ENCODE assay signal across 1 cellular context in the genomic region with DNA sequence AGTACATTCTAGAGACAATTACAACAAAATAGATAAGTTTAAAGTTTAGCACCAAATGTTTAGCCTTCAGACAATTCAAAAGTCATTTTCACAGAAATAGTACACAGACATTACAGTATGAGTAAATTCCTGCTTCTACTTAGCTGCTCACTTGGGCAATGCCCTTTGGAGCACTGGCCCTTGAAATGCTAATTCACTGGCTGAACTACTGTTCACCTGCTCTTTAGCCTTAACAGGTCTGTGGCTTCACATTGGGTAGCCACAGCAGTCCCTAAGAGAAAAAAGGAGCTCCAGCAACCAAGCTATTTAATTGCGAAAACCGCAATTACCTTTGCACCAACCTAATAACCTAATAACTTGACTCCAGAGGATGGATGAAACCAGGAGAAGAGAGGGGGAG.
TF ChIP-seq lines count a peak whose summit lies in the region.

No MANE protein-coding gene starts in this region.

TF ChIP-seq in HepG2, 621 proteins besides CTCF, POLR2A, EP300 and RAD21:
- TF ChIP-seq, protein P1, sequence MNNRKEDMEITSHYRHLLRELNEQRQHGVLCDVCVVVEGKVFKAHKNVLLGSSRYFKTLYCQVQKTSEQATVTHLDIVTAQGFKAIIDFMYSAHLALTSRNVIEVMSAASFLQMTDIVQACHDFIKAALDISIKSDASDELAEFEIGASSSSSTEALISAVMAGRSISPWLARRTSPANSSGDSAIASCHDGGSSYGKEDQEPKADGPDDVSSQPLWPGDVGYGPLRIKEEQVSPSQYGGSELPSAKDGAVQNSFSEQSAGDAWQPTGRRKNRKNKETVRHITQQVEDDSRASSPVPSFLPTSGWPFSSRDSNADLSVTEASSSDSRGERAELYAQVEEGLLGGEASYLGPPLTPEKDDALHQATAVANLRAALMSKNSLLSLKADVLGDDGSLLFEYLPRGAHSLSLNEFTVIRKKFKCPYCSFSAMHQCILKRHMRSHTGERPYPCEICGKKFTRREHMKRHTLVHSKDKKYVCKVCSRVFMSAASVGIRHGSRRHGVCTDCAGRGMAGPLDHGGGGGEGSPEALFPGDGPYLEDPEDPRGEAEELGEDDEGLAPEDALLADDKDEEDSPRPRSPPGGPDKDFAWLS (CRISPR knock-in tag; IDR thresholded peaks at IDR 0.05; ENCODE audit: borderline replicate concordance): no peak
- TF ChIP-seq RBAK (CRISPR knock-in tag; IDR thresholded peaks at IDR 0.05): no peak
- no peak for TF ChIP-seq MED8 (CRISPR knock-in tag; IDR thresholded peaks at IDR 0.05; ENCODE audit: insufficient replicate concordance)
- no peak for TF ChIP-seq SP140L (CRISPR knock-in tag; IDR thresholded peaks at IDR 0.05; ENCODE audit: borderline replicate concordance)
- no peak for TF ChIP-seq ZNF550 (CRISPR knock-in tag; IDR thresholded peaks at IDR 0.05; ENCODE audit: borderline replicate concordance)
- no peak for TF ChIP-seq ZNF674 (CRISPR knock-in tag; IDR thresholded peaks at IDR 0.05; ENCODE audit: low read depth)
- TF ChIP-seq GABPA (IDR thresholded peaks at IDR 0.05; ENCODE audit: low read depth, low read length): no peak
- TF ChIP-seq GABPA (CRISPR knock-in tag; IDR thresholded peaks at IDR 0.05; ENCODE audit: low read depth): no peak
- no peak for TF ChIP-seq PAWR (CRISPR knock-in tag; IDR thresholded peaks at IDR 0.05; ENCODE audit: borderline replicate concordance)
- TF ChIP-seq, protein P2, sequence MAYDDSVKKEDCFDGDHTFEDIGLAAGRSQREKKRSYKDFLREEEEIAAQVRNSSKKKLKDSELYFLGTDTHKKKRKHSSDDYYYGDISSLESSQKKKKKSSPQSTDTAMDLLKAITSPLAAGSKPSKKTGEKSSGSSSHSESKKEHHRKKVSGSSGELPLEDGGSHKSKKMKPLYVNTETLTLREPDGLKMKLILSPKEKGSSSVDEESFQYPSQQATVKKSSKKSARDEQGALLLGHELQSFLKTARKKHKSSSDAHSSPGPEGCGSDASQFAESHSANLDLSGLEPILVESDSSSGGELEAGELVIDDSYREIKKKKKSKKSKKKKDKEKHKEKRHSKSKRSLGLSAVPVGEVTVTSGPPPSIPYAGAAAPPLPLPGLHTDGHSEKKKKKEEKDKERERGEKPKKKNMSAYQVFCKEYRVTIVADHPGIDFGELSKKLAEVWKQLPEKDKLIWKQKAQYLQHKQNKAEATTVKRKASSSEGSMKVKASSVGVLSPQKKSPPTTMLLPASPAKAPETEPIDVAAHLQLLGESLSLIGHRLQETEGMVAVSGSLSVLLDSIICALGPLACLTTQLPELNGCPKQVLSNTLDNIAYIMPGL (CRISPR knock-in tag; IDR thresholded peaks at IDR 0.05; ENCODE audit: borderline replicate concordance in 1 of 2, low read depth in 1 of 2): no peak
- no peak for TF ChIP-seq ZNF747 (CRISPR knock-in tag; IDR thresholded peaks at IDR 0.05; ENCODE audit: borderline replicate concordance)
- TF ChIP-seq, protein P3, sequence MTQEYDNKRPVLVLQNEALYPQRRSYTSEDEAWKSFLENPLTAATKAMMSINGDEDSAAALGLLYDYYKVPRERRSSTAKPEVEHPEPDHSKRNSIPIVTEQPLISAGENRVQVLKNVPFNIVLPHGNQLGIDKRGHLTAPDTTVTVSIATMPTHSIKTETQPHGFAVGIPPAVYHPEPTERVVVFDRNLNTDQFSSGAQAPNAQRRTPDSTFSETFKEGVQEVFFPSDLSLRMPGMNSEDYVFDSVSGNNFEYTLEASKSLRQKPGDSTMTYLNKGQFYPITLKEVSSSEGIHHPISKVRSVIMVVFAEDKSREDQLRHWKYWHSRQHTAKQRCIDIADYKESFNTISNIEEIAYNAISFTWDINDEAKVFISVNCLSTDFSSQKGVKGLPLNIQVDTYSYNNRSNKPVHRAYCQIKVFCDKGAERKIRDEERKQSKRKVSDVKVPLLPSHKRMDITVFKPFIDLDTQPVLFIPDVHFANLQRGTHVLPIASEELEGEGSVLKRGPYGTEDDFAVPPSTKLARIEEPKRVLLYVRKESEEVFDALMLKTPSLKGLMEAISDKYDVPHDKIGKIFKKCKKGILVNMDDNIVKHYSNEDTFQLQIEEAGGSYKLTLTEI (CRISPR knock-in tag; conservative IDR thresholded peaks at IDR 0.05): no peak
- no peak for TF ChIP-seq ZNF33B (CRISPR knock-in tag; IDR thresholded peaks at IDR 0.05)
- TF ChIP-seq ZNF616 (CRISPR knock-in tag; IDR thresholded peaks at IDR 0.05; ENCODE audit: low read depth): no peak
- TF ChIP-seq, protein P4, sequence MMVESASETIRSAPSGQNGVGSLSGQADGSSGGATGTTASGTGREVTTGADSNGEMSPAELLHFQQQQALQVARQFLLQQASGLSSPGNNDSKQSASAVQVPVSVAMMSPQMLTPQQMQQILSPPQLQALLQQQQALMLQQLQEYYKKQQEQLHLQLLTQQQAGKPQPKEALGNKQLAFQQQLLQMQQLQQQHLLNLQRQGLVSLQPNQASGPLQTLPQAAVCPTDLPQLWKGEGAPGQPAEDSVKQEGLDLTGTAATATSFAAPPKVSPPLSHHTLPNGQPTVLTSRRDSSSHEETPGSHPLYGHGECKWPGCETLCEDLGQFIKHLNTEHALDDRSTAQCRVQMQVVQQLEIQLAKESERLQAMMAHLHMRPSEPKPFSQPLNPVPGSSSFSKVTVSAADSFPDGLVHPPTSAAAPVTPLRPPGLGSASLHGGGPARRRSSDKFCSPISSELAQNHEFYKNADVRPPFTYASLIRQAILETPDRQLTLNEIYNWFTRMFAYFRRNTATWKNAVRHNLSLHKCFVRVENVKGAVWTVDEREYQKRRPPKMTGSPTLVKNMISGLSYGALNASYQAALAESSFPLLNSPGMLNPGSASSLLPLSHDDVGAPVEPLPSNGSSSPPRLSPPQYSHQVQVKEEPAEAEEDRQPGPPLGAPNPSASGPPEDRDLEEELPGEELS (CRISPR knock-in tag; IDR thresholded peaks at IDR 0.05): no peak
- no peak for TF ChIP-seq SALL2 (CRISPR knock-in tag; IDR thresholded peaks at IDR 0.05)
TF ChIP-seq in HepG2: peak in this region for 0.
